Comparison of ENCODE assay signal across 11 cellular contexts in the genomic region with DNA sequence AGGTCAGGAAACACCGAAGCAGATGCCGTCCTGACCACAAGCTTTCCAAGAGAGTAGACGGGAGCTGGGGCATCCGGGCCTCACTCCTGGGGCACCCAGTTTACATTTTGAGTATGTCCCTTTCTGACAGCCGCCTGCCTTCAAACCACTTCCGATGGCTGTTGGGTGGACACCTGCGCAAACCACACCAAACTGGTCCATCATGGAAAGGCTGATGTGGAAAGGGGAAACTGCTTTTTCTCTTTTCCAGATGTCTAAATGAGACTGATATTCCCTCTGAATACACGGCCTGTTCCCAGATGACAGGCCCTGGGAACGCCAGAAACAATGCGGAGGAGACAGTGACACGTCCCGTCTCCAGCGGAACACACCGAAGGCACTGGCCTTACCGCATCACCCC.
"Had no signal": no experiment of that assay in that cellular context is flagged by ENCODE, and none has a peak within 500 bp of the region (broad histone marks: within the 10 kb centered on the region; RNA-seq: fewer than 3 reads in every experiment).

No MANE protein-coding gene starts in this region.

- H3K9me3 Mint-ChIP-seq: H9 had no signal

- H3K4me1 Mint-ChIP-seq: GM23338, H9 had no signal

- DNase-seq: GM23248, GOT3, H7, H9, HCEC 1CT, HFFc6 had no signal

- FAIRE-seq: H1, H54 had no signal

- ATAC-seq: GM23338, HCT116 had no signal

- H3K36me3 ChIP-seq: HAP-1 had no signal

- H3K27ac Mint-ChIP-seq: GM23338, H9, HFFc6 had no signal

- H2AFZ ChIP-seq: GM23248, GM23338 had no signal

- H3K9me3 ChIP-seq: HAP-1 had no signal

- H3K27ac ChIP-seq: GM23248 had no signal

- H3K4me2 ChIP-seq: GM23338 had no signal

- H3K4me3 Mint-ChIP-seq: GM23338, H9, HFFc6 had no signal

- H3K4me1 ChIP-seq: HAP-1 had no signal

- H3K4me3 ChIP-seq: GM23248, GM23338, HAP-1 had no signal
